Comparison of ENCODE assay signal across 11 cellular contexts in the genomic region with DNA sequence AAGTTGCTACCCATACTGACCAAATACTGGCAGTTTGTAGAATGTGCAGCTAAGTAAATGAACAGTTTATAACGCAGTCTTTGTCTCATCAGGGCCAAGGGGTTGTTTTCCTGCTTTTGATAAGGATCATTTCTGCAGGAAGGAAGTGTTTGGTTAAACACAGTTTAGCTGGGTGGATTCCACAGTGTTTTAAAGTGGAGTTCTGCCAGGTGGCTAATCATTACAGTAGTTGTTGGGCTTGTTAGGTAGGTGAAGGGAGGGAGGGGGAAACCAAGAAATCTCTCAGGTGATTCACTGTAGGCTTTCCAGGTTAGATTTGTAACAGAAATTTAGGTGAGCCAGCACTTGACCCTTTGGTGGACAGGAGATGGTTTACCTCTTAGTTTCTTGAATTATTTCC. TPM values are rescaled to one million over a fixed set of nuclear protein-coding genes. Genes with fewer than 3 reads are reported as not detected.
DNase-seq lines count a peak whose midpoint lies in the region; ATAC-seq, FAIRE-seq and TF ChIP-seq lines count a peak whose summit lies in the region.
"Had no signal": no experiment of that assay in that cellular context is flagged by ENCODE, and none has a peak within 500 bp of the region (broad histone marks: within the 10 kb centered on the region; RNA-seq: fewer than 3 reads in every experiment).

No MANE protein-coding gene starts in this region.

- ATAC-seq in HG02642 (IDR thresholded peaks at IDR 0.05; ENCODE audit: poor library complexity, unreplicated experiment), result peak; percentile 32

- no peaks in the 10 kb centered on the region for H3K27me3 Mint-ChIP-seq in astrocyte (ENCODE audit: low read depth, unreplicated experiment)

- DNase-seq in DMS53 treated with DMSO at 0.1 percent for 48 hours (lab: John Stamatoyannopoulos, UW; ENCODE audit: unreplicated experiment) (peak; percentile 41), astrocyte (ENCODE audit: low read depth) (peak; percentile 39), lung microvascular endothelial cell (ENCODE audit: low read depth in 2 of 2) (peak; percentile 67 to 77), CD1c-positive myeloid dendritic cell (ENCODE audit: extremely low spot score) (no peak), inferior parietal cortex (ENCODE audit: extremely low spot score) (no peak), SJCRH30 (no peak), brain microvascular endothelial cell (no peak)
- DNase-seq: cerebellar nuclear complex, NCI-H2171 had no signal

- H4K20me1 ChIP-seq in astrocyte (ENCODE audit: insufficient read depth, low read length), result no peaks in the 10 kb centered on the region

- H3K9me3 ChIP-seq in astrocyte (ENCODE audit: insufficient read depth, low read depth, low read length) (no peaks in the 10 kb centered on the region), SJCRH30 (replicated peaks) (no peaks in the 10 kb centered on the region)

- H3K36me3 Mint-ChIP-seq in astrocyte (ENCODE audit: low read depth, unreplicated experiment), result peaks cover 4% of the 10 kb centered on the region
- H3K36me3 Mint-ChIP-seq: memory B cell had no signal

- H3K4me1 Mint-ChIP-seq in astrocyte (ENCODE audit: low read depth, unreplicated experiment), result peaks cover 36% of the 10 kb centered on the region
- H3K4me1 Mint-ChIP-seq: memory B cell had no signal

- no peak for FAIRE-seq in astrocyte (lab: Jason Lieb, UNC)

- H3K4me2 ChIP-seq in astrocyte (ENCODE audit: low read length), result no peak overlapping the region

- H3K9ac ChIP-seq in astrocyte (ENCODE audit: low read length), result no peak overlapping the region

- H3K9me3 Mint-ChIP-seq in astrocyte (ENCODE audit: unreplicated experiment), result no peaks in the 10 kb centered on the region

- H3K27ac ChIP-seq in astrocyte (ENCODE audit: low read depth, low read length) (no peak overlapping the region), SJCRH30 (no peak overlapping the region), brain microvascular endothelial cell (no peak overlapping the region)

- H3K4me3 Mint-ChIP-seq in astrocyte (ENCODE audit: unreplicated experiment), result no peak overlapping the region
- H3K4me3 Mint-ChIP-seq: memory B cell had no signal

- in situ Hi-C loops in brain microvascular endothelial cell (cut with HindIII; ENCODE audit: low pct_ligation_motif_present, low sequenced_read_pairs), result no loop called here

- peak overlapping the region; percentile 20 for H3K27ac Mint-ChIP-seq in astrocyte (ENCODE audit: unreplicated experiment)
- H3K27ac Mint-ChIP-seq: memory B cell had no signal

- no peak overlapping the region for H3K4me3 ChIP-seq in astrocyte (ENCODE audit: insufficient read depth, low read depth, low read length)
- no peak overlapping the region for H3K4me3 ChIP-seq in SJCRH30
- no peak overlapping the region for H3K4me3 ChIP-seq in brain microvascular endothelial cell (ENCODE audit: low read depth, low read length)

- no peaks in the 10 kb centered on the region for H3K27me3 ChIP-seq in astrocyte (ENCODE audit: insufficient read depth, low read length)
- H3K27me3 ChIP-seq in SJCRH30, result no peaks in the 10 kb centered on the region
- no peaks in the 10 kb centered on the region for H3K27me3 ChIP-seq in brain microvascular endothelial cell (replicated peaks)

- H3K36me3 ChIP-seq in astrocyte (ENCODE audit: insufficient read depth, low read length), result peaks cover 9% of the 10 kb centered on the region
- no peaks in the 10 kb centered on the region for H3K36me3 ChIP-seq in SJCRH30
- H3K36me3 ChIP-seq in brain microvascular endothelial cell (replicated peaks), result no peaks in the 10 kb centered on the region

- no peak overlapping the region for H2AFZ ChIP-seq in astrocyte (ENCODE audit: low read depth, low read length)

- peaks cover 16% of the 10 kb centered on the region for H3K79me2 ChIP-seq in astrocyte (ENCODE audit: insufficient read depth, low read length)

- no peak for TF ChIP-seq CTCF in astrocyte (IDR thresholded peaks at IDR 0.05; ENCODE audit: insufficient read depth, low read depth, low read length)
- TF ChIP-seq CTCF in brain microvascular endothelial cell (IDR thresholded peaks at IDR 0.05; ENCODE audit: low read depth, low read length, missing control alignments), result no peak

- H3K4me1 ChIP-seq in astrocyte (ENCODE audit: insufficient read depth, low read length) (peaks cover 18% of the 10 kb centered on the region), SJCRH30 (no peaks in the 10 kb centered on the region)

RNA-seq across cellular contexts. Expression of gene FNIP2, which starts 58.1 kb away (rescaled TPM):
- total RNA-seq in astrocyte (18.4 and 18.5 TPM in 2 replicates), lung microvascular endothelial cell (21.6 and 42.3 TPM in 2 replicates)
- 15.9 and 18.4 TPM in 2 replicates for total RNA-seq in SJCRH30 (2014; rRNA removed; shearing (Covaris generic))

Comparison
In these comparisons a context has a peak if more than half of its experiments do, and no peak if none do; other contexts are left out.
1. DNase-seq: peak in DMS53 treated with DMSO at 0.1 percent for 48 hours (single experiment), astrocyte (single experiment) and lung microvascular endothelial cell (2 of 2); none in CD1c-positive myeloid dendritic cell (single experiment), inferior parietal cortex (single experiment), SJCRH30 (0 of 2) and brain microvascular endothelial cell (single experiment).